ENCODE assay signal across 9 cellular contexts in the genomic region with DNA sequence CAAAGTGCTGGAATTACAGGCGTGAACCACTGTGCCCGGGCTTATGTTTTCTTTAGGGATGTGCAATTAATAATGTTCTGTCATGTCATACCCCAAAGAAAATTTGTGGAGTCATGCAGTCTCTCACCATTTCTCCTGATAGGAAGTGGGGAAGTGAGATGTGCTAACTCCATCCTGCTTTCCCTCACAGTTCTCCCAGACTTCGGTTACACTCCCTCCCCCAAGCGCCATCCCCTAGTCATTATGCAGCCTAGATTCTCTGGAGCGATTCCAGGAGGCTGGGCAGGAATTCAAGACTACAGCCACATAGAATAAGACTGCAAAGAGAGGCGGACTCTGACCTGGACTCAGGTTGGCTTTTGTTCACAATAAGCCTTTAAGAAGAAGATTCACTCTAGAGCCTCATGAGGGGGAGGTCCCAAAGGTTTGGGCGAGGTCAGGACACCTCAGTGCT.
DNase-seq lines count a peak whose midpoint lies in the region; ATAC-seq and TF ChIP-seq lines count a peak whose summit lies in the region.
"Had no signal": no experiment of that assay in that cellular context is flagged by ENCODE, and none has a peak within 500 bp of the region (broad histone marks: within the 10 kb centered on the region; RNA-seq: fewer than 3 reads in every experiment).

No MANE protein-coding gene starts in this region.

- no TSS peak for BruUV-seq in A673 (replicated peaks; lab: Mats Ljungman, UMichigan)

- H3K4me3 ChIP-seq in A673 (ENCODE audit: low read depth, low read length, poor library complexity, severe bottlenecking) (no peak overlapping the region), brain microvascular endothelial cell (ENCODE audit: low read depth, low read length) (no peak overlapping the region)

- H3K36me3 ChIP-seq in A673 (ENCODE audit: insufficient read depth, low read length, poor library complexity, severe bottlenecking) (no peaks in the 10 kb centered on the region), brain microvascular endothelial cell (replicated peaks) (no peaks in the 10 kb centered on the region)

- H3K9me3 ChIP-seq in A673 (ENCODE audit: low read depth, low read length, poor library complexity, severe bottlenecking): no peaks in the 10 kb centered on the region

- H3K4me1 ChIP-seq in A673 (ENCODE audit: insufficient read depth, low read length, poor library complexity, severe bottlenecking): peaks cover 57% of the 10 kb centered on the region

- no peak overlapping the region for H3K27ac ChIP-seq in A673 (ENCODE audit: low read depth, low read length, poor library complexity, severe bottlenecking)
- H3K27ac ChIP-seq in brain microvascular endothelial cell: no peak overlapping the region

- CTCF ChIA-PET in A673 (lab: Charles Lee): no interaction called here

- H3K27me3 ChIP-seq in A673 (replicated peaks; ENCODE audit: insufficient read depth, low read depth, low read length, poor library complexity): no peaks in the 10 kb centered on the region
- no peaks in the 10 kb centered on the region for H3K27me3 ChIP-seq in brain microvascular endothelial cell (replicated peaks)

- in situ Hi-C loops in brain microvascular endothelial cell (cut with HindIII; ENCODE audit: low pct_ligation_motif_present, low sequenced_read_pairs): no loop called here

- peak; percentile 53 for ATAC-seq in left lobe of liver
- ATAC-seq in GM21390 (IDR thresholded peaks at IDR 0.05; ENCODE audit: unreplicated experiment): no peak
- ATAC-seq in HG02981 (IDR thresholded peaks at IDR 0.05; ENCODE audit: unreplicated experiment): no peak

- DNase-seq in A673 (ENCODE audit: low spot score) (peak; percentile 87), LoVo (ENCODE audit: low spot score) (peak; percentile 56), brain microvascular endothelial cell (peak; percentile 69), left lobe of liver (ENCODE audit: low spot score) (peak; percentile 58), epidermal melanocyte (ENCODE audit: insufficient read length, low spot score) (no peak), NCI-H82 treated with DMSO at 0.1 percent for 48 hours (lab: John Stamatoyannopoulos, UW; ENCODE audit: unreplicated experiment) (no peak)
- DNase-seq: KG1 had no signal

- TF ChIP-seq CTCF in A673 (conservative IDR thresholded peaks at IDR 0.05; ENCODE audit: low read depth, low read length) (no peak), brain microvascular endothelial cell (IDR thresholded peaks at IDR 0.05; ENCODE audit: low read depth, low read length, missing control alignments) (no peak)

- POLR2A ChIA-PET in A673 (lab: Charles Lee; ENCODE audit: low non-redundant PET): no interaction called here

- intact Hi-C loops in A673 (cut with micrococcal nuclease; ENCODE audit: unreplicated experiment): loop anchor here (10.0 kb wide), 2 partner anchors 146 to 504 kb away; no protein-coding TSS in a partner anchor

Comparison
In these comparisons a context has a peak if more than half of its experiments do, and no peak if none do; other contexts are left out.
1. DNase-seq: peak in A673 (single experiment), LoVo (single experiment), brain microvascular endothelial cell (single experiment) and left lobe of liver (single experiment); none in epidermal melanocyte (single experiment) and NCI-H82 treated with DMSO at 0.1 percent for 48 hours (single experiment).